ENCODE assay signal across 8 cellular contexts in the genomic region with DNA sequence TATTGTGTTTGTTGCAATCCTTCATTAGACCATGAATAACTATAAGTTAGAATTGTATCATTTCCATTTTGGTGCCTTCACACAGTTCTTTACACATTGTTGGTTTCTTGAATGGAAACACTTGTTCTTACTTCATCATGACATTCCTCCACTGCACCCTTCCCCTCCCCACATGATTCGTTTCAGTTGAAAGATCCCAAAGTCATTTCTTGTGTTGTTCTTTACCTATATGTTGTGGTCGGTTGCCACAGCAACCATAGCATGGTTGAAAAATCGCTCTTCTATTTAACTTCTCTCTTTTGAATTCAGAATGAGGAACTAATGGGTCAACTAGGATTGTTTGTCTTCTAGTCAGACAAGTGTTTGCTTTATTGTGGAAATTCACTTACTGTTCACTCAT.
DNase-seq lines count a peak whose midpoint lies in the region; ATAC-seq and TF ChIP-seq lines count a peak whose summit lies in the region.

No MANE protein-coding gene starts in this region.

- no peaks in the 10 kb centered on the region for H4K20me1 ChIP-seq in SK-N-SH (ENCODE audit: insufficient read depth)

- peak; percentile 84 for ATAC-seq in GM18499 (IDR thresholded peaks at IDR 0.05; ENCODE audit: insufficient read depth, unreplicated experiment)
- peak; percentile 87 for ATAC-seq in GM21825 (IDR thresholded peaks at IDR 0.05; ENCODE audit: unreplicated experiment)
- ATAC-seq in esophagus mucosa, result peak; percentile 50
- ATAC-seq in stimulated activated memory B cell treated with anti-CD40 and anti-IgM and Interleukin-4, amounts not matched to agents 10 μg/mL and 1 μg/mL and 100 μg/mL, for 72 hours, result peak; percentile 93

- H3K27ac ChIP-seq in stomach (peak overlapping the region in 2 of 5 donors; percentile 20 to 54), SK-N-SH (ENCODE audit: low read depth in 2 of 2, low read length in 1 of 2) (no peak overlapping the region)

- H3K36me3 ChIP-seq in stomach (no peaks in the 10 kb centered on the region), SK-N-SH (replicated peaks in 1 of 2; ENCODE audit: control insufficient read depth in 1 of 2, insufficient read depth in 2 of 2, low read length in 1 of 2) (peaks cover 0 to 3% of the 10 kb centered on the region in 2 experiments)

- H3K9me2 ChIP-seq in SK-N-SH, result no peaks in the 10 kb centered on the region

- H3K9me3 Mint-ChIP-seq in stimulated activated memory B cell treated with anti-CD40 and anti-IgM and Interleukin-4, amounts not matched to agents 10 μg/mL and 1 μg/mL and 100 μg/mL, for 72 hours, result no peaks in the 10 kb centered on the region
- H3K9me3 Mint-ChIP-seq in HFFc6, result no peaks in the 10 kb centered on the region

- H3K27me3 Mint-ChIP-seq in stimulated activated memory B cell treated with anti-CD40 and anti-IgM and Interleukin-4, amounts not matched to agents 10 μg/mL and 1 μg/mL and 100 μg/mL, for 72 hours, result no peaks in the 10 kb centered on the region
- no peaks in the 10 kb centered on the region for H3K27me3 Mint-ChIP-seq in HFFc6 (ENCODE audit: insufficient read depth)

- no peak overlapping the region for H3K4me2 ChIP-seq in SK-N-SH

- no peak overlapping the region for H3K4me3 ChIP-seq in stomach
- no peak overlapping the region for H3K4me3 ChIP-seq in SK-N-SH (ENCODE audit: low read depth in 2 of 2, low read length in 1 of 2)

- peak overlapping the region; percentile 8 for H3K4me3 Mint-ChIP-seq in stimulated activated memory B cell treated with anti-CD40 and anti-IgM and Interleukin-4, amounts not matched to agents 10 μg/mL and 1 μg/mL and 100 μg/mL, for 72 hours
- H3K4me3 Mint-ChIP-seq in HFFc6, result no peak overlapping the region

- TF ChIP-seq CTCF in stomach (IDR thresholded peaks at IDR 0.05), result no peak
- no peak for TF ChIP-seq CTCF in HFFc6 (IDR thresholded peaks at IDR 0.05)
- no peak for TF ChIP-seq CTCF in SK-N-SH (IDR thresholded peaks at IDR 0.05)

- H2AFZ ChIP-seq in SK-N-SH (ENCODE audit: low read depth), result no peak overlapping the region

- no peak overlapping the region for H3K9ac ChIP-seq in SK-N-SH

- 45 to 66% (median 47%) methylated on average over 3 of the region's 3 CpGs for WGBS in stomach, 5 donors
- WGBS in SK-N-SH (ENCODE audit: low lambda C conversion rate), result 20% methylated on average over 3 of the region's 3 CpGs

- H3K36me3 Mint-ChIP-seq in stimulated activated memory B cell treated with anti-CD40 and anti-IgM and Interleukin-4, amounts not matched to agents 10 μg/mL and 1 μg/mL and 100 μg/mL, for 72 hours, result no peaks in the 10 kb centered on the region
- H3K36me3 Mint-ChIP-seq in HFFc6 (ENCODE audit: low read depth), result no peaks in the 10 kb centered on the region

- H3F3A ChIP-seq in SK-N-SH (replicated peaks; ENCODE audit: insufficient read depth), result peaks cover 3% of the 10 kb centered on the region

- CTCF ChIA-PET in SK-N-SH (lab: Yijun Ruan, JAX), result no interaction called here

- DNase-seq in NOMO-1 (lab: John Stamatoyannopoulos, UW; ENCODE audit: unreplicated experiment in 2 of 2) (peak; percentile 95 to 100), stomach (no peak), HFFc6 (no peak), SK-N-SH (no peak)

- H3K4me1 ChIP-seq in stomach (peaks cover 0 to 12% (median 3%) of the 10 kb centered on the region in 4 donors), SK-N-SH (ENCODE audit: control insufficient read depth in 1 of 2, insufficient read depth in 2 of 2, low read depth in 1 of 2, low read length in 1 of 2) (peaks cover 0 to 19% of the 10 kb centered on the region in 2 experiments; a peak in 1 of 4 replicates)

- TF ChIP-seq RAD21 in SK-N-SH (IDR thresholded peaks at IDR 0.05; ENCODE audit: low read length), result no peak

- TF ChIP-seq POLR2A in stomach (IDR thresholded peaks at IDR 0.05), result no peak

- peaks cover 34% of the 10 kb centered on the region for H3K4me1 Mint-ChIP-seq in stimulated activated memory B cell treated with anti-CD40 and anti-IgM and Interleukin-4, amounts not matched to agents 10 μg/mL and 1 μg/mL and 100 μg/mL, for 72 hours
- peaks cover 11% of the 10 kb centered on the region for H3K4me1 Mint-ChIP-seq in HFFc6 (ENCODE audit: low read depth)

- intact Hi-C loops in stomach (cut with DNase I; ENCODE audit: low total_unique reads), result no loop called here

- no peaks in the 10 kb centered on the region for H3K79me2 ChIP-seq in SK-N-SH (ENCODE audit: insufficient read depth)

- no peak for TF ChIP-seq EP300 in stomach (IDR thresholded peaks at IDR 0.05)
- no peak for TF ChIP-seq EP300 in SK-N-SH (IDR thresholded peaks at IDR 0.05; ENCODE audit: borderline replicate concordance in 1 of 2, low read depth in 1 of 2, low read length in 1 of 2)

- H3K27ac Mint-ChIP-seq in stimulated activated memory B cell treated with anti-CD40 and anti-IgM and Interleukin-4, amounts not matched to agents 10 μg/mL and 1 μg/mL and 100 μg/mL, for 72 hours, result peak overlapping the region; percentile 91
- no peak overlapping the region for H3K27ac Mint-ChIP-seq in HFFc6

- no peaks in the 10 kb centered on the region for H3K9me3 ChIP-seq in stomach
- no peaks in the 10 kb centered on the region for H3K9me3 ChIP-seq in SK-N-SH

- no peaks in the 10 kb centered on the region for H3K27me3 ChIP-seq in stomach
- no peaks in the 10 kb centered on the region for H3K27me3 ChIP-seq in SK-N-SH (ENCODE audit: insufficient read depth)

- POLR2A ChIA-PET in SK-N-SH (lab: Yijun Ruan, JAX), result no interaction called here

TF ChIP-seq in SK-N-SH, 30 proteins besides CTCF, POLR2A, EP300 and RAD21:
- TF ChIP-seq TEAD4 (IDR thresholded peaks at IDR 0.05; ENCODE audit: borderline replicate concordance, insufficient read depth), result no peak
- no peak for TF ChIP-seq FOSL2 (IDR thresholded peaks at IDR 0.05; ENCODE audit: borderline replicate concordance, low read depth)
- no peak for TF ChIP-seq YY1 (IDR thresholded peaks at IDR 0.05; ENCODE audit: low read depth)
- TF ChIP-seq ELF1 (IDR thresholded peaks at IDR 0.05), result no peak
- no peak for TF ChIP-seq GATA2 (CRISPR knock-in tag; IDR thresholded peaks at IDR 0.05)
TF ChIP-seq in SK-N-SH: peak in this region for 0.

Comparison
In these comparisons a context has a peak if more than half of its experiments do, and no peak if none do; other contexts are left out.
1. DNase-seq: peak in NOMO-1 (2 of 2); none in stomach (single experiment), HFFc6 (single experiment) and SK-N-SH (single experiment).
2. Peak in every context shown above with its lines, with median percentiles within 50 percentile points of each other: ATAC-seq.